Comparison of ENCODE assay signal across 8 cellular contexts in genomic region chr15:44194397-44195150, GRCh38. TPM values are rescaled to one million over a fixed set of nuclear protein-coding genes. Genes with fewer than 3 reads are reported as not detected.
DNase-seq lines count a peak whose midpoint lies in the region; ATAC-seq and TF ChIP-seq lines count a peak whose summit lies in the region.

No MANE protein-coding gene starts in this region.

- H3K27me3 ChIP-seq in cardiac muscle cell (peaks cover 37% of the 10 kb centered on the region), prostate gland (replicated peaks; ENCODE audit: insufficient read depth) (no peaks in the 10 kb centered on the region)

- H3K27ac ChIP-seq in RWPE1 (peak overlapping the region; percentile 85), cardiac muscle cell (no peak overlapping the region), prostate gland (peak overlapping the region in 1 of 2 donors; percentile 29)

- DNase-seq in NCI-H2029 (lab: John Stamatoyannopoulos, UW) (peak; percentile 34), NCI-H2029 treated with DMSO at 0.1 percent for 48 hours (lab: John Stamatoyannopoulos, UW) (no peak), RWPE1 (ENCODE audit: low spot score) (peak; percentile 69), cardiac muscle cell (ENCODE audit: low read depth in 1 of 2, low spot score in 1 of 2) (peak; percentile 34 to 83), prostate gland (ENCODE audit: low spot score) (no peak), NOMO-1 treated with DMSO at 0.1 percent for 48 hours (lab: John Stamatoyannopoulos, UW; ENCODE audit: unreplicated experiment) (no peak)
- DNase-seq in activated naive CD4-positive, alpha-beta T cell treated with anti-CD3 and anti-CD28 coated beads, Interleukin-2, amount 50 U/mL, for 72 hours (ENCODE audit: low spot score in 2 of 2) = peak; percentile 51 to 60

- 2% methylated on average over 56 of the region's 72 CpGs for WGBS in prostate gland

- intact Hi-C loops in prostate gland (cut with DNase I) = no loop called here

- no peak overlapping the region for H3K27ac Mint-ChIP-seq in activated naive CD4-positive, alpha-beta T cell treated with anti-CD3 and anti-CD28 coated beads, Interleukin-2, amount 50 U/mL, for 72 hours

- ATAC-seq in HG03066 (IDR thresholded peaks at IDR 0.05; ENCODE audit: low read depth, unreplicated experiment) = peak; percentile 27
- ATAC-seq in activated naive CD4-positive, alpha-beta T cell treated with anti-CD3 and anti-CD28 coated beads, Interleukin-2, amount 50 U/mL, for 72 hours = peak; percentile 46 to 53

- no peak; the same call in 1 of the 2 replicates for TF ChIP-seq CTCF in RWPE1 (conservative IDR thresholded peaks at IDR 0.05; ENCODE audit: low read depth)
- peak; percentile 10 for TF ChIP-seq CTCF in cardiac muscle cell (IDR thresholded peaks at IDR 0.05; ENCODE audit: low read depth, low read length)
- no peak for TF ChIP-seq CTCF in prostate gland (IDR thresholded peaks at IDR 0.05)

- CTCF ChIA-PET in RWPE1 (lab: Yijun Ruan, JAX) = interaction anchor here (0.7 kb wide), 1 partner anchor 154 kb away, joined by 3 read pairs; no protein-coding TSS in a partner anchor

- H3K36me3 Mint-ChIP-seq in activated naive CD4-positive, alpha-beta T cell treated with anti-CD3 and anti-CD28 coated beads, Interleukin-2, amount 50 U/mL, for 72 hours = no peaks in the 10 kb centered on the region

- H3K36me3 ChIP-seq in cardiac muscle cell (no peaks in the 10 kb centered on the region), prostate gland (no peaks in the 10 kb centered on the region)

- POLR2A ChIA-PET in RWPE1 (lab: Yijun Ruan, JAX; ENCODE audit: low non-redundant PET) = no interaction called here

- H3K9me3 Mint-ChIP-seq in activated naive CD4-positive, alpha-beta T cell treated with anti-CD3 and anti-CD28 coated beads, Interleukin-2, amount 50 U/mL, for 72 hours = no peaks in the 10 kb centered on the region

- H3K4me1 ChIP-seq in cardiac muscle cell (ENCODE audit: low read depth) (no peaks in the 10 kb centered on the region), prostate gland (replicated peaks) (no peaks in the 10 kb centered on the region)

- peak overlapping the region; percentile 59 for H3K4me3 ChIP-seq in cardiac muscle cell
- peak overlapping the region; percentile 35 to 71 for H3K4me3 ChIP-seq in prostate gland

- H3K9me3 ChIP-seq in cardiac muscle cell (ENCODE audit: low read depth) (no peaks in the 10 kb centered on the region), prostate gland (no peaks in the 10 kb centered on the region)

- no peak for TF ChIP-seq POLR2A in prostate gland (IDR thresholded peaks at IDR 0.05)

RNA-seq across cellular contexts. Expression of gene FRMD5, which starts 0.5 kb away (rescaled TPM):
- 1 to 10 TPM in 1 of 2 donors, under 1 TPM in 1; 0.93 to 2.8 TPM for total RNA-seq in activated naive CD4-positive, alpha-beta T cell treated with anti-CD3 and anti-CD28 coated beads, Interleukin-2, amount 50 U/mL, for 72 hours
- total RNA-seq in cardiac muscle cell (55.8 and 59.7 TPM in 2 replicates), prostate gland (1 to 10 TPM in 1 of 2 donors, under 1 TPM in 1; 0.36 to 8.1 TPM)
- 26.8 and 31.9 TPM in 2 replicates for polyA plus RNA-seq in cardiac muscle cell

Comparison
In these comparisons a context has a peak if more than half of its experiments do, and no peak if none do; other contexts are left out.
1. DNase-seq: peak in NCI-H2029 (single experiment), RWPE1 (single experiment), activated naive CD4-positive, alpha-beta T cell treated with anti-CD3 and anti-CD28 coated beads, Interleukin-2, amount 50 U/mL, for 72 hours (2 of 2) and cardiac muscle cell (2 of 2); none in NCI-H2029 treated with DMSO at 0.1 percent for 48 hours (single experiment), prostate gland (single experiment) and NOMO-1 treated with DMSO at 0.1 percent for 48 hours (single experiment).